8 cellular contexts compared by ENCODE assay signal in the genomic region with DNA sequence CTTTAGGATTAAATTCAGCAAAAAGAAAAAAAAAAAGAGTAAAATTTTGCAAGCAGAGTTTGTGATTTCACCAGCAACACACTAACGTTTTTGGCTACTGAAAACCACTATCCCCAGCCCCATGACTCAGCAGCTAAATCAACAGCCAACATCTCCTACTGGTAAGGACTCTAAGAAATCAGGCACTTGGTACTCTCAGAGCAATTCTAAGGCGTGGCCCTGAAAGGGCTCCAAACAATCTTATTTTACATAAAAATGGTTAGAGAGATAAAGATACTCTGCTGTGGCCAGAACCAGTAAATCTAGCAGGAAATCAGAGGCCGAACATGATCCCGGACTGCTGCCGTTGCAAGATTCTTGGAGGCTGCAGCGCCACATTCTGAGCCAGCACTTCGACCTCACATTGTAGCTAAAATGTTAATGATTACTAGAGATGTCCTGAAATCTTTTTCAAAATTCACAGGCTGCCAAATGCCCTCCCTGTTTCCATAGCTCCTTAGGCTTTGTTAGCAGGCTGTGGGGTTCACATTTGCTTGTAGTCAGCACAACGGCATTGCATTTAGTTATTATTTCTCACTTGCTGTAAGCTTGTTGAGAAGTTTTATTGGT. TPM values are rescaled to one million over a fixed set of nuclear protein-coding genes. Genes with fewer than 3 reads are reported as not detected.
DNase-seq lines count a peak whose midpoint lies in the region; ATAC-seq and TF ChIP-seq lines count a peak whose summit lies in the region.

No MANE protein-coding gene starts in this region.

- TF ChIP-seq CTCF in NB4 (IDR thresholded peaks at IDR 0.05; ENCODE audit: low read depth, low read length), result no peak
- no peak for TF ChIP-seq CTCF in cardiac muscle cell (IDR thresholded peaks at IDR 0.05; ENCODE audit: low read depth, low read length)
- TF ChIP-seq CTCF in progenitor cell of endocrine pancreas (IDR thresholded peaks at IDR 0.05; ENCODE audit: unreplicated experiment), result no peak

- peaks cover 28% of the 10 kb centered on the region for H3K4me1 Mint-ChIP-seq in activated naive CD4-positive, alpha-beta T cell treated with anti-CD3 and anti-CD28 coated beads, Interleukin-2, amount 10 ng/mL, durations not matched to agents 7 days and 5 days
- H3K4me1 Mint-ChIP-seq in progenitor cell of endocrine pancreas (ENCODE audit: low read depth), result peaks cover 27% of the 10 kb centered on the region

- peak; percentile 25 for TF ChIP-seq POLR2A in NB4 (IDR thresholded peaks at IDR 0.05; ENCODE audit: extremely low read depth, insufficient read length)

- H3K9me3 Mint-ChIP-seq in activated naive CD4-positive, alpha-beta T cell treated with anti-CD3 and anti-CD28 coated beads, Interleukin-2, amount 10 ng/mL, durations not matched to agents 7 days and 5 days, result no peaks in the 10 kb centered on the region
- no peaks in the 10 kb centered on the region for H3K9me3 Mint-ChIP-seq in progenitor cell of endocrine pancreas (ENCODE audit: low read depth)

- H3K4me1 ChIP-seq in cardiac muscle cell (ENCODE audit: low read depth), result peaks cover 42% of the 10 kb centered on the region

- peaks cover 12% of the 10 kb centered on the region for H3K36me3 ChIP-seq in cardiac muscle cell

- H3K27me3 Mint-ChIP-seq in activated naive CD4-positive, alpha-beta T cell treated with anti-CD3 and anti-CD28 coated beads, Interleukin-2, amount 10 ng/mL, durations not matched to agents 7 days and 5 days, result peaks cover 8% of the 10 kb centered on the region
- no peaks in the 10 kb centered on the region for H3K27me3 Mint-ChIP-seq in progenitor cell of endocrine pancreas

- H3K9me3 ChIP-seq in cardiac muscle cell (ENCODE audit: low read depth), result no peaks in the 10 kb centered on the region

- peak overlapping the region; percentile 86 for H3K4me3 Mint-ChIP-seq in activated naive CD4-positive, alpha-beta T cell treated with anti-CD3 and anti-CD28 coated beads, Interleukin-2, amount 10 ng/mL, durations not matched to agents 7 days and 5 days
- peak overlapping the region; percentile 77 for H3K4me3 Mint-ChIP-seq in progenitor cell of endocrine pancreas (ENCODE audit: low read depth)

- H3K27ac ChIP-seq in cardiac muscle cell, result peak overlapping the region; percentile 96

- H3K4me3 ChIP-seq in NB4 (ENCODE audit: low read depth, low read length) (peak overlapping the region; percentile 68), cardiac muscle cell (peak overlapping the region; percentile 16)

- no peak for ATAC-seq in GM19328 (IDR thresholded peaks at IDR 0.05; ENCODE audit: unreplicated experiment)

- H3K27me3 ChIP-seq in cardiac muscle cell, result no peaks in the 10 kb centered on the region

- H3K27ac Mint-ChIP-seq in activated naive CD4-positive, alpha-beta T cell treated with anti-CD3 and anti-CD28 coated beads, Interleukin-2, amount 10 ng/mL, durations not matched to agents 7 days and 5 days, result peak overlapping the region; percentile 96
- peak overlapping the region; percentile 93 for H3K27ac Mint-ChIP-seq in progenitor cell of endocrine pancreas

- DNase-seq in NCI-H510A treated with DMSO at 0.1 percent for 48 hours (lab: John Stamatoyannopoulos, UW) (peak; percentile 83), NCI-H510A (lab: John Stamatoyannopoulos, UW) (no peak), NB4 (ENCODE audit: low read depth) (peak; percentile 92), cardiac muscle cell (ENCODE audit: low read depth in 1 of 2, low spot score in 1 of 2) (peak in 1 of 2 donors; percentile 97), progenitor cell of endocrine pancreas (ENCODE audit: low spot score, unreplicated experiment) (no peak)
- DNase-seq in activated naive CD4-positive, alpha-beta T cell treated with anti-CD3 and anti-CD28 coated beads, Interleukin-2, amount 10 ng/mL, durations not matched to agents 7 days and 5 days, result peak; percentile 68
- DNase-seq in activated CD4-positive, CD25-positive, alpha-beta regulatory T cell (lab: John Stamatoyannopoulos, UW), result no peak

- CTCF ChIA-PET in activated naive CD4-positive, alpha-beta T cell treated with anti-CD3 and anti-CD28 coated beads, Interleukin-2, amount 10 ng/mL, durations not matched to agents 7 days and 5 days (lab: Charles Lee), result interaction anchor here (0.7 to 2.1 kb wide), 9 partner anchors 12 to 301 kb away, joined by 3 to 7 read pairs (median 4); no protein-coding TSS in a partner anchor

- peaks cover 40% of the 10 kb centered on the region for H3K36me3 Mint-ChIP-seq in activated naive CD4-positive, alpha-beta T cell treated with anti-CD3 and anti-CD28 coated beads, Interleukin-2, amount 10 ng/mL, durations not matched to agents 7 days and 5 days
- H3K36me3 Mint-ChIP-seq in progenitor cell of endocrine pancreas (ENCODE audit: insufficient read depth), result peaks cover 6% of the 10 kb centered on the region

RNA-seq across cellular contexts. Expression of a gene that starts 1.7 kb away (rescaled TPM):
- total RNA-seq in cardiac muscle cell (3,076 and 4,542 TPM in 2 replicates), progenitor cell of endocrine pancreas (444 and 493 TPM in 2 replicates)
- 4,459 and 4,945 TPM in 2 replicates for polyA plus RNA-seq in cardiac muscle cell

Comparison
In these comparisons a context has a peak if more than half of its experiments do, and no peak if none do; other contexts are left out.
1. DNase-seq: peak in NCI-H510A treated with DMSO at 0.1 percent for 48 hours (single experiment), NB4 (single experiment) and activated naive CD4-positive, alpha-beta T cell treated with anti-CD3 and anti-CD28 coated beads, Interleukin-2, amount 10 ng/mL, durations not matched to agents 7 days and 5 days (single experiment); none in NCI-H510A (single experiment), progenitor cell of endocrine pancreas (single experiment) and activated CD4-positive, CD25-positive, alpha-beta regulatory T cell (0 of 4).